In genomic region chr6:11616200-11616611, GRCh38 we compare ENCODE assay signal across 16 cellular contexts.
DNase-seq lines count a peak whose midpoint lies in the region; ATAC-seq and TF ChIP-seq lines count a peak whose summit lies in the region.
"Had no signal": no experiment of that assay in that cellular context is flagged by ENCODE, and none has a peak within 500 bp of the region (broad histone marks: within the 10 kb centered on the region; RNA-seq: fewer than 3 reads in every experiment).

No MANE protein-coding gene starts in this region.

- no peaks in the 10 kb centered on the region for H3K79me2 ChIP-seq in PC-3 (ENCODE audit: low read length)

- H3F3A ChIP-seq in PC-3 (ENCODE audit: low read length, unreplicated experiment): no peaks in the 10 kb centered on the region

- TF ChIP-seq CTCF in PC-3 (conservative IDR thresholded peaks at IDR 0.05; ENCODE audit: low read depth, low read length) (no peak), epithelial cell of proximal tubule (conservative IDR thresholded peaks at IDR 0.05; ENCODE audit: low read depth, low read length) (no peak), osteocyte (IDR thresholded peaks at IDR 0.05) (no peak)

- H3K36me3 ChIP-seq in PC-3 (ENCODE audit: low read depth, low read length): no peaks in the 10 kb centered on the region
- H3K36me3 ChIP-seq: HAP-1 had no signal

- H3K4me1 Mint-ChIP-seq in osteocyte (ENCODE audit: unreplicated experiment): peaks cover 40% of the 10 kb centered on the region

- H3K9me2 ChIP-seq in PC-3 (replicated peaks; ENCODE audit: low read length): no peaks in the 10 kb centered on the region

- H3K36me3 Mint-ChIP-seq in osteocyte (ENCODE audit: unreplicated experiment): no peaks in the 10 kb centered on the region
- H3K36me3 Mint-ChIP-seq: CD8-positive, alpha-beta T cell had no signal

- no peak overlapping the region for H3K4me3 ChIP-seq in PC-3 (ENCODE audit: low read length)
- no peak overlapping the region for H3K4me3 ChIP-seq in epithelial cell of proximal tubule (ENCODE audit: low read depth, low read length)
- H3K4me3 ChIP-seq: HAP-1, psoas muscle had no signal

- POLR2A ChIA-PET in PC-3 (lab: Charles Lee; ENCODE audit: unreplicated experiment): no interaction called here

- no peaks in the 10 kb centered on the region for H3K27me3 Mint-ChIP-seq in osteocyte (ENCODE audit: unreplicated experiment)

- no peak overlapping the region for H3K27ac ChIP-seq in PC-3 (ENCODE audit: low read length)
- H3K27ac ChIP-seq: psoas muscle had no signal

- CTCF ChIA-PET in PC-3 (lab: Charles Lee): no interaction called here

- no peak overlapping the region for H3K9ac ChIP-seq in PC-3 (ENCODE audit: low read length)

- no peak overlapping the region for H3K4me2 ChIP-seq in PC-3 (ENCODE audit: low read length)

- no peaks in the 10 kb centered on the region for H4K20me1 ChIP-seq in PC-3 (ENCODE audit: low read length)

- no peaks in the 10 kb centered on the region for H3K9me3 Mint-ChIP-seq in osteocyte (ENCODE audit: unreplicated experiment)
- H3K9me3 Mint-ChIP-seq: activated T-cell treated with anti-CD3 and anti-CD28 coated beads, Interleukin-2, amount 50 U/mL, for 72 hours; CD8-positive, alpha-beta T cell had no signal

- DNase-seq in Daoy (ENCODE audit: low read depth) (peak; percentile 90), PC-3 (no peak), epithelial cell of proximal tubule (ENCODE audit: low read depth) (peak; percentile 82), osteocyte (ENCODE audit: extremely low spot score, unreplicated experiment) (no peak), activated T-cell treated with anti-CD3 and anti-CD28 coated beads for 4 hours (no peak)
- DNase-seq in effector CD8-positive, alpha-beta T cell (lab: John Stamatoyannopoulos, UW): no peak
- DNase-seq: activated T-cell treated with anti-CD3 and anti-CD28 coated beads, Interleukin-2, amount 50 U/mL, for 72 hours; CD8-positive, alpha-beta T cell; central memory CD4-positive, alpha-beta T cell; NCI-H446; psoas muscle; SHP77 had no signal

- no peak overlapping the region for H3K4me3 Mint-ChIP-seq in osteocyte (ENCODE audit: unreplicated experiment)
- H3K4me3 Mint-ChIP-seq: activated T-cell treated with anti-CD3 and anti-CD28 coated beads, Interleukin-2, amount 50 U/mL, for 72 hours; CD8-positive, alpha-beta T cell had no signal

- H2AFZ ChIP-seq in PC-3 (ENCODE audit: low read length): peak overlapping the region; percentile 60

- ATAC-seq in PC-3 (no peak), GM21576 (IDR thresholded peaks at IDR 0.05; ENCODE audit: unreplicated experiment) (no peak), HG03521 (IDR thresholded peaks at IDR 0.05; ENCODE audit: unreplicated experiment) (no peak)
- ATAC-seq: activated CD4-positive, CD25-positive, alpha-beta regulatory T cell treated with anti-CD3 and anti-CD28 coated beads, Interleukin-2, amount 50 U/mL, for 24 hours; activated T-cell treated with anti-CD3 and anti-CD28 coated beads, Interleukin-2, amount 50 U/mL, for 72 hours; CD8-positive, alpha-beta T cell had no signal

- H3K27ac Mint-ChIP-seq in osteocyte (ENCODE audit: unreplicated experiment): peak overlapping the region; percentile 92
- H3K27ac Mint-ChIP-seq: activated T-cell treated with anti-CD3 and anti-CD28 coated beads, Interleukin-2, amount 50 U/mL, for 72 hours; CD8-positive, alpha-beta T cell had no signal

- BruUV-seq in PC-3 (replicated peaks; lab: Mats Ljungman, UMichigan): no TSS peak

- no peaks in the 10 kb centered on the region for H3K27me3 ChIP-seq in PC-3 (ENCODE audit: low read length)

- intact Hi-C loops in PC-3 (cut with micrococcal nuclease): no loop called here

- no peaks in the 10 kb centered on the region for H3K9me3 ChIP-seq in PC-3 (ENCODE audit: low read length)
- H3K9me3 ChIP-seq: HAP-1, psoas muscle had no signal

- peaks cover 32% of the 10 kb centered on the region for H3K4me1 ChIP-seq in PC-3 (ENCODE audit: insufficient read depth, low read length)
- H3K4me1 ChIP-seq: HAP-1, psoas muscle had no signal

Comparison
In these comparisons a context has a peak if more than half of its experiments do, and no peak if none do; other contexts are left out.
1. DNase-seq: peak in Daoy (single experiment) and epithelial cell of proximal tubule (single experiment); none in PC-3 (single experiment), osteocyte (single experiment), activated T-cell treated with anti-CD3 and anti-CD28 coated beads for 4 hours (single experiment) and effector CD8-positive, alpha-beta T cell (single experiment).